2 cellular contexts compared by ENCODE assay signal in genomic region chr22:37860796-37861421, GRCh38.
TF ChIP-seq lines count a peak whose summit lies in the region.

No MANE protein-coding gene starts in this region.

TF ChIP-seq in IMR-90, 13 proteins besides CTCF, POLR2A, EP300 and RAD21:
- no peak for TF ChIP-seq BHLHE40 (IDR thresholded peaks at IDR 0.05; ENCODE audit: low read depth, low read length)
TF ChIP-seq in IMR-90: peak in this region for 0.

TF ChIP-seq in endothelial cell of umbilical vein, 7 proteins besides CTCF, POLR2A, EP300 and RAD21:
- no peak for TF ChIP-seq EZH2 (IDR thresholded peaks at IDR 0.05; ENCODE audit: borderline replicate concordance, low read depth, low read length, severe bottlenecking)
- no peak for TF ChIP-seq MAX (IDR thresholded peaks at IDR 0.05; ENCODE audit: insufficient read depth, insufficient read length)
- no peak for TF ChIP-seq FOS (IDR thresholded peaks at IDR 0.05; ENCODE audit: borderline replicate concordance, insufficient read depth, low read length)
- no peak for TF ChIP-seq GATA2 (IDR thresholded peaks at IDR 0.05; ENCODE audit: insufficient read depth, insufficient read length, low read depth, low read length)
- TF ChIP-seq POLR2AphosphoS5 (IDR thresholded peaks at IDR 0.05; ENCODE audit: insufficient read depth, low read depth, low read length) = no peak
- TF ChIP-seq JUN (IDR thresholded peaks at IDR 0.05; ENCODE audit: borderline replicate concordance, insufficient read depth, insufficient read length, low read depth) = no peak
- no peak for TF ChIP-seq MYC (IDR thresholded peaks at IDR 0.05; ENCODE audit: low read depth, low read length)
